Comparison of ENCODE assay signal across 18 cellular contexts in genomic region chr13:110310541-110311491, GRCh38. TPM values are rescaled to one million over a fixed set of nuclear protein-coding genes. Genes with fewer than 3 reads are reported as not detected.
A peak's percentile ranks its signal among the peaks of the same experiment; 100 is the strongest.
DNase-seq lines count a peak whose midpoint lies in the region; ATAC-seq and TF ChIP-seq lines count a peak whose summit lies in the region.
"Had no signal": no experiment of that assay in that cellular context is flagged by ENCODE, and none has a peak within 500 bp of the region (broad histone marks: within the 10 kb centered on the region; RNA-seq: fewer than 3 reads in every experiment).

No MANE protein-coding gene starts in this region.

- DNase-seq in heart left ventricle, result peak in 1 of 5 donors; percentile 10
- DNase-seq in left cardiac atrium, result no peak
- no peak for DNase-seq in fibroblast of villous mesenchyme (ENCODE audit: low read depth)
- no peak for DNase-seq in trophoblast cell
- DNase-seq in uterus, result peak in 1 of 2 donors; percentile 11
- no peak for DNase-seq in dorsolateral prefrontal cortex
- DNase-seq in activated T-cell treated with anti-CD3 and anti-CD28 coated beads, Interleukin-2, amount 50 U/mL, for 72 hours, result no peak
- no peak for DNase-seq in DMS153 treated with DMSO at 0.1 percent for 48 hours (lab: John Stamatoyannopoulos, UW; ENCODE audit: unreplicated experiment)
- DNase-seq: ACHN; activated CD4-positive, alpha-beta T cell treated with anti-CD3 and anti-CD28 coated beads for 1 hour; COR-L47; GDM1; NCI-H2029; NCI-H526 treated with DMSO at 0.1 percent for 48 hours had no signal

- H3K4me1 ChIP-seq in heart left ventricle, result peaks cover 17 to 73% (median 62%) of the 10 kb centered on the region in 12 donors
- peaks cover 36 to 48% of the 10 kb centered on the region in 2 experiments for H3K4me1 ChIP-seq in trophoblast cell (ENCODE audit: control insufficient read depth in 1 of 2, insufficient read depth in 2 of 2, low read length in 2 of 2)
- peaks cover 0 to 17% of the 10 kb centered on the region in 2 donors for H3K4me1 ChIP-seq in uterus

- H3K36me3 Mint-ChIP-seq in activated T-cell treated with anti-CD3 and anti-CD28 coated beads, Interleukin-2, amount 50 U/mL, for 72 hours (ENCODE audit: insufficient read depth in 2 of 2), result no peaks in the 10 kb centered on the region
- H3K36me3 Mint-ChIP-seq: memory B cell had no signal

- H3K27ac ChIP-seq in heart left ventricle (peak overlapping the region in 11 of 12 donors; percentile 50 to 99 (median 96)), trophoblast cell (ENCODE audit: low read depth, low read length) (peak overlapping the region; percentile 86), uterus (peak overlapping the region; percentile 99 to 100), dorsolateral prefrontal cortex (peak overlapping the region in 11 of 59 donors; percentile 1 to 76 (median 42))
- H3K27ac ChIP-seq: ovary had no signal

- peak overlapping the region; percentile 83 for H4K91ac ChIP-seq in trophoblast cell (ENCODE audit: low read depth, low read length)

- no peak for TF ChIP-seq CTCF in heart left ventricle (IDR thresholded peaks at IDR 0.05)
- no peak for TF ChIP-seq CTCF in fibroblast of villous mesenchyme (IDR thresholded peaks at IDR 0.05; ENCODE audit: insufficient read depth, low read depth, low read length)
- TF ChIP-seq CTCF in uterus (IDR thresholded peaks at IDR 0.05), result no peak
- no peak for TF ChIP-seq CTCF in dorsolateral prefrontal cortex (IDR thresholded peaks at IDR 0.05 in 54 of 56, conservative IDR thresholded peaks at IDR 0.05 in 2 of 56; ENCODE audit: low read depth in 1 of 56, partially characterized antibody in 56 of 56)

- H3K79me1 ChIP-seq in trophoblast cell (ENCODE audit: low read length), result peaks cover 49% of the 10 kb centered on the region

- H3K4ac ChIP-seq in trophoblast cell (ENCODE audit: low read depth, low read length), result peak overlapping the region; percentile 60

- peaks cover 12% of the 10 kb centered on the region for H3K4me1 Mint-ChIP-seq in activated T-cell treated with anti-CD3 and anti-CD28 coated beads, Interleukin-2, amount 50 U/mL, for 72 hours (ENCODE audit: low read depth)

- H3K79me2 ChIP-seq in trophoblast cell (ENCODE audit: control insufficient read depth, insufficient read depth, low read length, poor library complexity), result peaks cover 45% of the 10 kb centered on the region

- H3K27me3 ChIP-seq in heart left ventricle (peaks cover 0 to 41% (median 0%) of the 10 kb centered on the region in 9 donors), trophoblast cell (ENCODE audit: insufficient read depth, low read length) (no peaks in the 10 kb centered on the region), uterus (no peaks in the 10 kb centered on the region), dorsolateral prefrontal cortex (peaks cover 0 to 60% (median 29%) of the 10 kb centered on the region in 45 donors)
- H3K27me3 ChIP-seq: ovary had no signal

- peak overlapping the region; percentile 48 for H2AFZ ChIP-seq in trophoblast cell (ENCODE audit: insufficient read depth, low read length, poor library complexity)

- H4K12ac ChIP-seq in trophoblast cell (ENCODE audit: low read depth, low read length), result no peak overlapping the region

- peak overlapping the region; percentile 84 for H2AK5ac ChIP-seq in trophoblast cell (ENCODE audit: low read length)

- peak overlapping the region in 10 of 12 donors; percentile 18 to 93 (median 82) for H3K4me3 ChIP-seq in heart left ventricle
- H3K4me3 ChIP-seq in fibroblast of villous mesenchyme (ENCODE audit: low read depth, low read length), result peak overlapping the region; percentile 88
- H3K4me3 ChIP-seq in trophoblast cell (ENCODE audit: low read depth, low read length), result no peak overlapping the region
- H3K4me3 ChIP-seq in uterus, result no peak overlapping the region
- H3K4me3 ChIP-seq in dorsolateral prefrontal cortex, result peak overlapping the region in 8 of 59 donors; percentile 12 to 80 (median 32)

- peak overlapping the region; percentile 43 for H4K8ac ChIP-seq in trophoblast cell (ENCODE audit: low read depth, low read length)

- TF ChIP-seq POLR2A in heart left ventricle (IDR thresholded peaks at IDR 0.05) (no peak), uterus (IDR thresholded peaks at IDR 0.05) (no peak)

- H3K36me3 ChIP-seq in heart left ventricle (peaks cover 0 to 23% (median 0%) of the 10 kb centered on the region in 9 donors), trophoblast cell (ENCODE audit: control insufficient read depth in 1 of 2, insufficient read depth in 2 of 2, low read length in 2 of 2) (peaks cover 27 to 38% of the 10 kb centered on the region in 2 experiments), uterus (no peaks in the 10 kb centered on the region)
- H3K36me3 ChIP-seq: ovary had no signal

- ATAC-seq in heart left ventricle (no peak), left cardiac atrium (no peak)
- no peak for ATAC-seq in activated T-cell treated with anti-CD3 and anti-CD28 coated beads, Interleukin-2, amount 50 U/mL, for 72 hours (replicated peaks in 1 of 2)
- ATAC-seq: activated naive CD4-positive, alpha-beta T cell treated with anti-CD3 and anti-CD28 coated beads, Interleukin-2, amount 50 U/mL, for 72 hours had no signal

- no peak overlapping the region for H3K4me2 ChIP-seq in trophoblast cell (ENCODE audit: low read length)

- 66 to 79% (median 71%) methylated on average over 13 to 17 of the region's 17 CpGs for WGBS in heart left ventricle, 4 donors
- WGBS in trophoblast cell (ENCODE audit: extremely low coverage, insufficient coverage, insufficient read length), result no CpG with 5 or more reads among the region's 17 CpGs

- intact Hi-C loops in heart left ventricle (cut with DNase I), result loop anchor here in 1 of 10 donors (5.0 kb wide), 1 partner anchor 64 kb away; no protein-coding TSS in a partner anchor
- intact Hi-C loops in left cardiac atrium (cut with DNase I), result no loop called here
- intact Hi-C loops in uterus (cut with DNase I; ENCODE audit: low total_unique reads), result no loop called here
- intact Hi-C loops in dorsolateral prefrontal cortex (cut with DNase I), result no loop called here

- no peaks in the 10 kb centered on the region for H3K9me3 Mint-ChIP-seq in activated T-cell treated with anti-CD3 and anti-CD28 coated beads, Interleukin-2, amount 50 U/mL, for 72 hours
- H3K9me3 Mint-ChIP-seq: activated naive CD4-positive, alpha-beta T cell treated with anti-CD3 and anti-CD28 coated beads, Interleukin-2, amount 50 U/mL, for 72 hours; memory B cell; T-helper 1 cell treated with Interleukin-12 subunit alpha and Interleukin-12 subunit beta and Interleukin-4 antibody, amounts not matched to agents 30 μg/mL and 1 μg/mL, for 36 hours had no signal

- H3K14ac ChIP-seq in trophoblast cell (ENCODE audit: low read length), result peak overlapping the region; percentile 83

- H3K27ac Mint-ChIP-seq in activated T-cell treated with anti-CD3 and anti-CD28 coated beads, Interleukin-2, amount 50 U/mL, for 72 hours, result no peak overlapping the region
- H3K27ac Mint-ChIP-seq: activated naive CD4-positive, alpha-beta T cell treated with anti-CD3 and anti-CD28 coated beads, Interleukin-2, amount 50 U/mL, for 72 hours; memory B cell; T-helper 1 cell treated with Interleukin-12 subunit alpha and Interleukin-12 subunit beta and Interleukin-4 antibody, amounts not matched to agents 30 μg/mL and 1 μg/mL, for 36 hours had no signal

- no peaks in the 10 kb centered on the region for H3K9me3 ChIP-seq in heart left ventricle
- no peaks in the 10 kb centered on the region for H3K9me3 ChIP-seq in trophoblast cell (ENCODE audit: insufficient read depth, low read depth, low read length)
- H3K9me3 ChIP-seq in uterus, result no peaks in the 10 kb centered on the region
- H3K9me3 ChIP-seq: ovary had no signal

- H3K18ac ChIP-seq in trophoblast cell (ENCODE audit: low read length), result peak overlapping the region; percentile 76

- no peak overlapping the region for H3K4me3 Mint-ChIP-seq in activated T-cell treated with anti-CD3 and anti-CD28 coated beads, Interleukin-2, amount 50 U/mL, for 72 hours
- H3K4me3 Mint-ChIP-seq: memory B cell; T-helper 1 cell treated with Interleukin-12 subunit alpha and Interleukin-12 subunit beta and Interleukin-4 antibody, amounts not matched to agents 30 μg/mL and 1 μg/mL, for 36 hours had no signal

- H3K27me3 Mint-ChIP-seq in activated T-cell treated with anti-CD3 and anti-CD28 coated beads, Interleukin-2, amount 50 U/mL, for 72 hours (ENCODE audit: low read depth), result peaks cover 56% of the 10 kb centered on the region

- H2BK120ac ChIP-seq in trophoblast cell (ENCODE audit: insufficient read depth, low read length, poor library complexity), result peak overlapping the region; percentile 88

- no peak overlapping the region for H3K9ac ChIP-seq in trophoblast cell (ENCODE audit: low read length)

- peak overlapping the region; percentile 74 for H2BK5ac ChIP-seq in trophoblast cell (ENCODE audit: low read depth, low read length, poor library complexity)

- no peak overlapping the region for H3K23ac ChIP-seq in trophoblast cell (ENCODE audit: low read length)

- H2BK12ac ChIP-seq in trophoblast cell (ENCODE audit: low read length), result peak overlapping the region; percentile 34

RNA-seq across cellular contexts. Expression of gene COL4A2, which starts 3.7 kb away (rescaled TPM):
- 100 to 1,000 TPM in 8 of 9 donors, 10 to 100 TPM in 1; 94.0 to 377 (median 166) TPM for total RNA-seq in heart left ventricle
- polyA plus RNA-seq in heart left ventricle, result 100 to 1,000 TPM in 1 of 2 donors, 10 to 100 TPM in 1; 92.4 to 220 TPM
- total RNA-seq in left cardiac atrium, result 100 to 1,000 TPM; 176 to 384 TPM
- total RNA-seq in fibroblast of villous mesenchyme, result 756 and 1,116 TPM in 2 replicates
- 769 and 825 TPM in 2 replicates for polyA plus RNA-seq in trophoblast cell (2013)
- 100 to 1,000 TPM; 157 to 606 (median 284) TPM for total RNA-seq in uterus
- 100 to 1,000 TPM in 1 of 120 experiments, 10 to 100 TPM in 119; 12.9 to 107 (median 31.0) TPM for total RNA-seq in dorsolateral prefrontal cortex
- not detected for total RNA-seq in activated T-cell treated with anti-CD3 and anti-CD28 coated beads, Interleukin-2, amount 50 U/mL, for 72 hours

RNA-seq across cellular contexts. Expression of gene COL4A1, which starts 3.9 kb away (rescaled TPM):
- total RNA-seq in heart left ventricle (100 to 1,000 TPM in 8 of 9 donors, 10 to 100 TPM in 1; 91.9 to 428 (median 184) TPM), left cardiac atrium (100 to 1,000 TPM; 210 to 456 TPM), fibroblast of villous mesenchyme (1,391 and 1,673 TPM in 2 replicates), uterus (100 to 1,000 TPM; 164 to 737 (median 209) TPM), dorsolateral prefrontal cortex (100 to 1,000 TPM in 1 of 120 experiments, 10 to 100 TPM in 113, 1 to 10 TPM in 6; 7.5 to 122 (median 19.9) TPM)
- polyA plus RNA-seq in heart left ventricle, result 100 to 1,000 TPM in 1 of 2 donors, 10 to 100 TPM in 1; 52.6 to 194 TPM
- polyA plus RNA-seq in trophoblast cell (2013), result 445 and 497 TPM in 2 replicates
- total RNA-seq in activated T-cell treated with anti-CD3 and anti-CD28 coated beads, Interleukin-2, amount 50 U/mL, for 72 hours, result under 1 TPM in 1 of 2 donors, not detected in 1; 0.19 TPM

Comparison
In these comparisons a context has a peak if more than half of its experiments do, and no peak if none do; other contexts are left out.
1. H3K4me3 ChIP-seq: peak in heart left ventricle (10 of 12) and fibroblast of villous mesenchyme (single experiment); none in trophoblast cell (single experiment) and uterus (0 of 2).
2. RNA of gene COL4A2, which starts 3.7 kb away (total RNA-seq): 756 to 1,116 TPM in fibroblast of villous mesenchyme, 176 to 384 TPM in left cardiac atrium, 157 to 606 TPM in uterus, 94.0 to 377 TPM in heart left ventricle and 12.9 to 107 TPM in dorsolateral prefrontal cortex; not detected in activated T-cell treated with anti-CD3 and anti-CD28 coated beads, Interleukin-2, amount 50 U/mL, for 72 hours; every median in the first group is over 10 times any median in the second.
3. RNA of gene COL4A1, which starts 3.9 kb away (total RNA-seq): 1,391 to 1,673 TPM in fibroblast of villous mesenchyme, 210 to 456 TPM in left cardiac atrium, 164 to 737 TPM in uterus, 91.9 to 428 TPM in heart left ventricle and 7.5 to 122 TPM in dorsolateral prefrontal cortex; 0.19 TPM in activated T-cell treated with anti-CD3 and anti-CD28 coated beads, Interleukin-2, amount 50 U/mL, for 72 hours; every median in the first group is over 4 times any median in the second.